In genomic region chr14:22122227-22123187, GRCh38 we compare ENCODE assay signal across 10 cellular contexts.
DNase-seq lines count a peak whose midpoint lies in the region; ATAC-seq, FAIRE-seq and TF ChIP-seq lines count a peak whose summit lies in the region.
"Had no signal": no experiment of that assay in that cellular context is flagged by ENCODE, and none has a peak within 500 bp of the region (broad histone marks: within the 10 kb centered on the region; RNA-seq: fewer than 3 reads in every experiment).

No MANE protein-coding gene starts in this region.

- H3K9me1 ChIP-seq in endothelial cell of umbilical vein (replicated peaks; ENCODE audit: control insufficient read depth, extremely low read depth, insufficient read depth, low read length), result no peaks in the 10 kb centered on the region

- no peak overlapping the region for H3K27ac ChIP-seq in endothelial cell of umbilical vein (ENCODE audit: insufficient read depth, low read depth, low read length)
- H3K27ac ChIP-seq: prostate gland had no signal

- no peak for TF ChIP-seq POLR2A in endothelial cell of umbilical vein (IDR thresholded peaks at IDR 0.05; ENCODE audit: low read depth, low read length)

- H3K36me3 ChIP-seq in endothelial cell of umbilical vein (ENCODE audit: control insufficient read depth in 2 of 2, extremely low read depth in 1 of 2, insufficient read depth in 2 of 2, low read length in 2 of 2), result no peaks in the 10 kb centered on the region
- H3K36me3 ChIP-seq: prostate gland had no signal

- FAIRE-seq in endothelial cell of umbilical vein (lab: Jason Lieb, UNC), result peak; percentile 42

- H2AFZ ChIP-seq in endothelial cell of umbilical vein (ENCODE audit: low read depth, low read length), result no peak overlapping the region

- dilution Hi-C loops in endothelial cell of umbilical vein (cut with MboI; ENCODE audit: extremely low pct_ligation_motif_present, low sequenced_read_pairs), result no loop called here

- no peak overlapping the region for H3K9ac ChIP-seq in endothelial cell of umbilical vein (replicated peaks; ENCODE audit: extremely low read depth, insufficient read depth, low read length)

- peak; percentile 39 for DNase-seq in activated naive CD4-positive, alpha-beta T cell treated with anti-CD3 and anti-CD28 coated beads for 36 hours
- no peak for DNase-seq in activated naive CD4-positive, alpha-beta T cell treated with Interleukin-2 at 50 U/mL for 16 hours
- DNase-seq in SK-MEL-5 (ENCODE audit: low read depth, low spot score) (peak; percentile 27), endothelial cell of umbilical vein (ENCODE audit: low read depth, low spot score) (no peak), GF-D8 (lab: John Stamatoyannopoulos, UW) (no peak), GM03348 (ENCODE audit: low spot score) (no peak)
- DNase-seq in stimulated activated naive CD8-positive, alpha-beta T cell treated with anti-CD3 and anti-CD28 coated beads, Interleukin-15, amount 100 ng/mL, for 72 hours, result no peak
- DNase-seq: NCI-H2029 had no signal

- ATAC-seq in stimulated activated naive CD8-positive, alpha-beta T cell treated with anti-CD3 and anti-CD28 coated beads, Interleukin-15, amount 100 ng/mL, for 72 hours, result no peak
- ATAC-seq in HG03025 (IDR thresholded peaks at IDR 0.05; ENCODE audit: low FRiP score, unreplicated experiment), result no peak

- H3K4me2 ChIP-seq in endothelial cell of umbilical vein (ENCODE audit: insufficient read depth, low read length), result no peak overlapping the region

- POLR2A ChIA-PET in endothelial cell of umbilical vein (lab: Charles Lee), result no interaction called here

- CTCF ChIA-PET in activated naive CD4-positive, alpha-beta T cell treated with anti-CD3 and anti-CD28 coated beads for 36 hours (lab: Charles Lee), result interaction anchor here (0.6 to 2.0 kb wide), 13 partner anchors 9 to 447 kb away, joined by 3 to 7 read pairs (median 4); no protein-coding TSS in a partner anchor
- CTCF ChIA-PET in endothelial cell of umbilical vein (lab: Charles Lee), result interaction anchor here (0.9 to 5.2 kb wide), 9 partner anchors 9 to 252 kb away, joined by 3 to 27 read pairs (median 5); no protein-coding TSS in a partner anchor

- no peak overlapping the region for H3K4me3 ChIP-seq in endothelial cell of umbilical vein (replicated peaks in 1 of 3; ENCODE audit: insufficient read depth in 1 of 3, low read depth in 1 of 3, low read length in 3 of 3)
- H3K4me3 ChIP-seq: prostate gland had no signal

- in situ Hi-C loops in SK-MEL-5 (cut with HindIII; ENCODE audit: low pct_unique_long_range_greater_than_20kb, low sequenced_read_pairs), result no loop called here

- H3K9me3 Mint-ChIP-seq in activated naive CD4-positive, alpha-beta T cell treated with anti-CD3 and anti-CD28 coated beads for 36 hours, result no peaks in the 10 kb centered on the region
- no peaks in the 10 kb centered on the region for H3K9me3 Mint-ChIP-seq in stimulated activated naive CD8-positive, alpha-beta T cell treated with anti-CD3 and anti-CD28 coated beads, Interleukin-15, amount 100 ng/mL, for 72 hours

- intact Hi-C loops in activated naive CD4-positive, alpha-beta T cell treated with anti-CD3 and anti-CD28 coated beads for 36 hours (cut with micrococcal nuclease), result loop anchor here (5.0 to 10.0 kb wide), 4 partner anchors 40 to 732 kb away; no protein-coding TSS in a partner anchor
- intact Hi-C loops in endothelial cell of umbilical vein (cut with micrococcal nuclease), result no loop called here

- H3K4me1 Mint-ChIP-seq in activated naive CD4-positive, alpha-beta T cell treated with anti-CD3 and anti-CD28 coated beads for 36 hours (ENCODE audit: low read depth), result peaks cover 20% of the 10 kb centered on the region
- peaks cover 18% of the 10 kb centered on the region for H3K4me1 Mint-ChIP-seq in stimulated activated naive CD8-positive, alpha-beta T cell treated with anti-CD3 and anti-CD28 coated beads, Interleukin-15, amount 100 ng/mL, for 72 hours

- H3K27me3 ChIP-seq in endothelial cell of umbilical vein (ENCODE audit: control insufficient read depth in 2 of 2, insufficient read depth in 2 of 2, low read length in 2 of 2), result peaks cover 6 to 42% of the 10 kb centered on the region in 2 experiments

- H3K9me3 ChIP-seq in endothelial cell of umbilical vein (replicated peaks; ENCODE audit: control insufficient read depth, insufficient read depth, low read length), result no peaks in the 10 kb centered on the region
- H3K9me3 ChIP-seq: prostate gland had no signal

- H3K36me3 Mint-ChIP-seq in activated naive CD4-positive, alpha-beta T cell treated with anti-CD3 and anti-CD28 coated beads for 36 hours (ENCODE audit: low read depth), result no peaks in the 10 kb centered on the region

- BruUV-seq in endothelial cell of umbilical vein (replicated peaks; lab: Mats Ljungman, UMichigan), result no TSS peak

- TF ChIP-seq CTCF in endothelial cell of umbilical vein (IDR thresholded peaks at IDR 0.05; ENCODE audit: extremely low read depth in 1 of 2, insufficient read depth in 1 of 2, low read depth in 1 of 2, low read length in 2 of 2), result no peak

- peak overlapping the region; percentile 93 for H3K27ac Mint-ChIP-seq in activated naive CD4-positive, alpha-beta T cell treated with anti-CD3 and anti-CD28 coated beads for 36 hours
- peak overlapping the region; percentile 56 to 77 for H3K27ac Mint-ChIP-seq in stimulated activated naive CD8-positive, alpha-beta T cell treated with anti-CD3 and anti-CD28 coated beads, Interleukin-15, amount 100 ng/mL, for 72 hours

- peak overlapping the region; percentile 79 for H3K4me3 Mint-ChIP-seq in activated naive CD4-positive, alpha-beta T cell treated with anti-CD3 and anti-CD28 coated beads for 36 hours
- peak overlapping the region; percentile 74 to 92 for H3K4me3 Mint-ChIP-seq in stimulated activated naive CD8-positive, alpha-beta T cell treated with anti-CD3 and anti-CD28 coated beads, Interleukin-15, amount 100 ng/mL, for 72 hours

- no peaks in the 10 kb centered on the region for H3K27me3 Mint-ChIP-seq in activated naive CD4-positive, alpha-beta T cell treated with anti-CD3 and anti-CD28 coated beads for 36 hours (ENCODE audit: low read depth)
- H3K27me3 Mint-ChIP-seq in stimulated activated naive CD8-positive, alpha-beta T cell treated with anti-CD3 and anti-CD28 coated beads, Interleukin-15, amount 100 ng/mL, for 72 hours, result no peaks in the 10 kb centered on the region

- no peaks in the 10 kb centered on the region for H3K79me2 ChIP-seq in endothelial cell of umbilical vein (ENCODE audit: control insufficient read depth, insufficient read depth, low read length)

- H4K20me1 ChIP-seq in endothelial cell of umbilical vein (replicated peaks; ENCODE audit: control insufficient read depth, extremely low read depth, insufficient read depth, low read length), result no peaks in the 10 kb centered on the region

- H3K4me1 ChIP-seq in endothelial cell of umbilical vein (ENCODE audit: control insufficient read depth, extremely low read depth, insufficient read depth, low read length), result no peaks in the 10 kb centered on the region
- H3K4me1 ChIP-seq: prostate gland had no signal

TF ChIP-seq in endothelial cell of umbilical vein, 7 proteins besides CTCF, POLR2A, EP300 and RAD21:
- TF ChIP-seq GATA2 (IDR thresholded peaks at IDR 0.05; ENCODE audit: insufficient read depth, insufficient read length, low read depth, low read length) (no peak), FOS (IDR thresholded peaks at IDR 0.05; ENCODE audit: borderline replicate concordance, insufficient read depth, low read length) (no peak), EZH2 (IDR thresholded peaks at IDR 0.05; ENCODE audit: borderline replicate concordance, low read depth, low read length, severe bottlenecking) (no peak), JUN (IDR thresholded peaks at IDR 0.05; ENCODE audit: borderline replicate concordance, insufficient read depth, insufficient read length, low read depth) (no peak), MYC (IDR thresholded peaks at IDR 0.05; ENCODE audit: low read depth, low read length) (no peak), MAX (IDR thresholded peaks at IDR 0.05; ENCODE audit: insufficient read depth, insufficient read length) (no peak), POLR2AphosphoS5 (IDR thresholded peaks at IDR 0.05; ENCODE audit: insufficient read depth, low read depth, low read length) (no peak)

Comparison
In these comparisons a context has a peak if more than half of its experiments do, and no peak if none do; other contexts are left out.
1. DNase-seq: peak in activated naive CD4-positive, alpha-beta T cell treated with anti-CD3 and anti-CD28 coated beads for 36 hours (single experiment) and SK-MEL-5 (single experiment); none in activated naive CD4-positive, alpha-beta T cell treated with Interleukin-2 at 50 U/mL for 16 hours (single experiment), endothelial cell of umbilical vein (single experiment), stimulated activated naive CD8-positive, alpha-beta T cell treated with anti-CD3 and anti-CD28 coated beads, Interleukin-15, amount 100 ng/mL, for 72 hours (0 of 2), GF-D8 (single experiment) and GM03348 (single experiment).